6 cellular contexts compared by ENCODE assay signal in genomic region chr17:1420163-1420562, GRCh38.
"Had no signal": no experiment of that assay in that cellular context is flagged by ENCODE, and none has a peak within 500 bp of the region (broad histone marks: within the 10 kb centered on the region; RNA-seq: fewer than 3 reads in every experiment).

No MANE protein-coding gene starts in this region.

- H3K27me3 Mint-ChIP-seq: IgD-negative memory B cell had no signal

- H3K27ac Mint-ChIP-seq: GM23338, H9, IgD-negative memory B cell had no signal

- H3K4me1 Mint-ChIP-seq: GM23338, H9 had no signal

- DNase-seq: H9, HCEC 1CT had no signal

- H2AFZ ChIP-seq: GM23338 had no signal

- H3K4me2 ChIP-seq: GM23338 had no signal

- H3K9me3 Mint-ChIP-seq: GM23338, H9, IgD-negative memory B cell had no signal

- H3K27ac ChIP-seq: HL-60 had no signal

- ATAC-seq: GM23338, HepG2 had no signal

- H3K4me3 ChIP-seq: GM23338 had no signal

- H3K4me3 Mint-ChIP-seq: GM23338, H9, IgD-negative memory B cell had no signal
